ENCODE assay signal across 1 cellular context in the genomic region with DNA sequence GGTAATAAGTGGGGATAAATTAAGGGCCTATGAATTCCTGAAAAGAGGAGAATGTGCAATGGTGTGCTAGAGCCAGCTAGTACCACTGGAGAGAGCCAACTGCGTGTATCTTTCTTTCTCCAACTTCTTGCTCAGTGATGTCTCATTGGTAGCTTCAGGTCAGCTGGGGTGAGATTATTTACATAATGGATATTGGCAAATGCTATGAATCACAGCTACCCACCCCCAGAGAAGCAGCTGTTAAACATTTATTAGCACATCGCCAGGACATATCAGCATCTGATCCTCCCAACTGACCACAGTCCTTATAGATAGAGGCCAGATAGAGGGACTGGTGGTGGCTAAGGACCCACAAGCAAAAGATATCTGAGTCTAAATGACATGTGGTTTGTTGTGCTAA.
TF ChIP-seq lines count a peak whose summit lies in the region.

No MANE protein-coding gene starts in this region.

TF ChIP-seq in HepG2, 621 proteins besides CTCF, POLR2A, EP300 and RAD21 (continued from another document):
- TF ChIP-seq, protein P1, sequence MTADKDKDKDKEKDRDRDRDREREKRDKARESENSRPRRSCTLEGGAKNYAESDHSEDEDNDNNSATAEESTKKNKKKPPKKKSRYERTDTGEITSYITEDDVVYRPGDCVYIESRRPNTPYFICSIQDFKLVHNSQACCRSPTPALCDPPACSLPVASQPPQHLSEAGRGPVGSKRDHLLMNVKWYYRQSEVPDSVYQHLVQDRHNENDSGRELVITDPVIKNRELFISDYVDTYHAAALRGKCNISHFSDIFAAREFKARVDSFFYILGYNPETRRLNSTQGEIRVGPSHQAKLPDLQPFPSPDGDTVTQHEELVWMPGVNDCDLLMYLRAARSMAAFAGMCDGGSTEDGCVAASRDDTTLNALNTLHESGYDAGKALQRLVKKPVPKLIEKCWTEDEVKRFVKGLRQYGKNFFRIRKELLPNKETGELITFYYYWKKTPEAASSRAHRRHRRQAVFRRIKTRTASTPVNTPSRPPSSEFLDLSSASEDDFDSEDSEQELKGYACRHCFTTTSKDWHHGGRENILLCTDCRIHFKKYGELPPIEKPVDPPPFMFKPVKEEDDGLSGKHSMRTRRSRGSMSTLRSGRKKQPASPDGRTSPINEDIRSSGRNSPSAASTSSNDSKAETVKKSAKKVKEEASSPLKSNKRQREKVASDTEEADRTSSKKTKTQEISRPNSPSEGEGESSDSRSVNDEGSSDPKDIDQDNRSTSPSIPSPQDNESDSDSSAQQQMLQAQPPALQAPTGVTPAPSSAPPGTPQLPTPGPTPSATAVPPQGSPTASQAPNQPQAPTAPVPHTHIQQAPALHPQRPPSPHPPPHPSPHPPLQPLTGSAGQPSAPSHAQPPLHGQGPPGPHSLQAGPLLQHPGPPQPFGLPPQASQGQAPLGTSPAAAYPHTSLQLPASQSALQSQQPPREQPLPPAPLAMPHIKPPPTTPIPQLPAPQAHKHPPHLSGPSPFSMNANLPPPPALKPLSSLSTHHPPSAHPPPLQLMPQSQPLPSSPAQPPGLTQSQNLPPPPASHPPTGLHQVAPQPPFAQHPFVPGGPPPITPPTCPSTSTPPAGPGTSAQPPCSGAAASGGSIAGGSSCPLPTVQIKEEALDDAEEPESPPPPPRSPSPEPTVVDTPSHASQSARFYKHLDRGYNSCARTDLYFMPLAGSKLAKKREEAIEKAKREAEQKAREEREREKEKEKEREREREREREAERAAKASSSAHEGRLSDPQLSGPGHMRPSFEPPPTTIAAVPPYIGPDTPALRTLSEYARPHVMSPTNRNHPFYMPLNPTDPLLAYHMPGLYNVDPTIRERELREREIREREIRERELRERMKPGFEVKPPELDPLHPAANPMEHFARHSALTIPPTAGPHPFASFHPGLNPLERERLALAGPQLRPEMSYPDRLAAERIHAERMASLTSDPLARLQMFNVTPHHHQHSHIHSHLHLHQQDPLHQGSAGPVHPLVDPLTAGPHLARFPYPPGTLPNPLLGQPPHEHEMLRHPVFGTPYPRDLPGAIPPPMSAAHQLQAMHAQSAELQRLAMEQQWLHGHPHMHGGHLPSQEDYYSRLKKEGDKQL (CRISPR knock-in tag; IDR thresholded peaks at IDR 0.05; ENCODE audit: low read depth) = no peak
- TF ChIP-seq FOSL2 (CRISPR knock-in tag; IDR thresholded peaks at IDR 0.05) (0 out of 2 replicates have a peak, but pooled peaks have one; percentile 7), ZNF501 (CRISPR knock-in tag; IDR thresholded peaks at IDR 0.05) (no peak)
